In the genomic region with DNA sequence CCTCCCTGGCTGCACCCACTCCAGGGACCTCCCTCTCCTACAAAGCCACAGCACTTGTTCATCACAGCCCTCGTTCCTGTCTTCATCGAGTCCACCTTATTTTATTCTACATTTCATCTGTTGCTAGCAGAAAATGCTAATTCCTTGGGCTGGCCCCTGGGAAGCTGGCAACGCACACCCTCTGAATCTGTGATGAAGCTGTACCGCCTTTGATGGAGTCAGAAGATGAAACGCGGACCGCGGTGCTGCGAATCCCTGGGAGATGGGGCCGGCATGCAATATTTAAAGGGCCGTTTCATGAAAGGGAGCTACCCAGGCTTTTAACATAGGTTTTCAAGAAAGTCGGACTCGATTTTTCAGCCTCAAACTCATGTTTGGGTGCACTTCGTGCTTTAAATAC, we compare ENCODE assay signal across 20 cellular contexts.
DNase-seq lines count a peak whose midpoint lies in the region; ATAC-seq and TF ChIP-seq lines count a peak whose summit lies in the region.
"Had no signal": no experiment of that assay in that cellular context is flagged by ENCODE, and none has a peak within 500 bp of the region (broad histone marks: within the 10 kb centered on the region; RNA-seq: fewer than 3 reads in every experiment).

No MANE protein-coding gene starts in this region.

- no peaks in the 10 kb centered on the region for H3K9me1 ChIP-seq in IMR-90 (ENCODE audit: insufficient read depth, low read length)

- H3K23ac ChIP-seq in IMR-90 (ENCODE audit: low read depth, low read length) = no peak overlapping the region

- no peak overlapping the region for H3K4ac ChIP-seq in IMR-90 (ENCODE audit: low read depth, low read length)

- no peak for TF ChIP-seq POLR2A in IMR-90 (IDR thresholded peaks at IDR 0.05; ENCODE audit: low read depth, low read length)

- no peak overlapping the region for H2BK120ac ChIP-seq in IMR-90 (ENCODE audit: low read depth, low read length)

- H3K9me3 ChIP-seq in ES-I3 (ENCODE audit: control insufficient read depth, insufficient read depth, low read length) (no peaks in the 10 kb centered on the region), IMR-90 (ENCODE audit: control insufficient read depth, insufficient read depth, low read length) (peaks cover 7% of the 10 kb centered on the region), lower lobe of right lung (no peaks in the 10 kb centered on the region)
- H3K9me3 ChIP-seq: A549; BLaER1 treated with 17β-estradiol and CSF1 and Interleukin-3, amounts not matched to agents 10 nM and 100 nM; Caco-2 had no signal

- H2AK9ac ChIP-seq in IMR-90 (replicated peaks; ENCODE audit: low read depth, low read length, poor library complexity) = no peak overlapping the region

- H3K27me3 ChIP-seq in IMR-90 (ENCODE audit: control insufficient read depth, insufficient read depth, low read length) (no peaks in the 10 kb centered on the region), lower lobe of right lung (ENCODE audit: low read depth) (peaks cover 4% of the 10 kb centered on the region)
- H3K27me3 ChIP-seq: BLaER1 treated with 17β-estradiol and CSF1 and Interleukin-3, amounts not matched to agents 10 nM and 100 nM had no signal

- no peak overlapping the region for H2AK5ac ChIP-seq in IMR-90 (ENCODE audit: low read depth, low read length)

- intact Hi-C loops in IMR-90 (cut with micrococcal nuclease) = no loop called here
- intact Hi-C loops in posterior vena cava (cut with DNase I) = no loop called here
- intact Hi-C loops in lower lobe of right lung (cut with DNase I) = no loop called here

- TF ChIP-seq RAD21 in IMR-90 (IDR thresholded peaks at IDR 0.05; ENCODE audit: low read length) = no peak

- POLR2A ChIA-PET in IMR-90 (lab: Charles Lee; ENCODE audit: unreplicated experiment) = no interaction called here

- H2BK20ac ChIP-seq in IMR-90 (ENCODE audit: low read depth, low read length) = no peak overlapping the region

- 38% methylated on average over 4 of the region's 14 CpGs; no CpG with 5 or more reads in 1 of the 2 experiments for WGBS in IMR-90 (ENCODE audit: extremely low coverage in 2 of 2, insufficient read length in 1 of 2), 2 experiments

- no peak overlapping the region for H4K91ac ChIP-seq in IMR-90 (ENCODE audit: insufficient read depth, low read depth, low read length)

- CTCF ChIA-PET in IMR-90 (lab: Yijun Ruan, JAX) = no interaction called here

- no peak overlapping the region for H3K4me3 ChIP-seq in IMR-90 (ENCODE audit: insufficient read depth, low read depth, low read length)
- no peak overlapping the region for H3K4me3 ChIP-seq in lower lobe of right lung
- H3K4me3 ChIP-seq: A549; BLaER1 treated with 17β-estradiol and CSF1 and Interleukin-3, amounts not matched to agents 10 nM and 100 nM; GM12878 had no signal

- H2BK5ac ChIP-seq in IMR-90 (ENCODE audit: low read depth, low read length, poor library complexity, severe bottlenecking) = no peak overlapping the region

- no peak overlapping the region for H3K56ac ChIP-seq in IMR-90 (ENCODE audit: extremely low read depth, insufficient read depth, low read length)

- in situ Hi-C loops in IMR-90 (cut with MboI; ENCODE audit: low sequenced_read_pairs) = no loop called here

- H3K36me3 ChIP-seq in ES-I3 (ENCODE audit: insufficient read depth, low read length) (no peaks in the 10 kb centered on the region), IMR-90 (ENCODE audit: control insufficient read depth, insufficient read depth, low read length) (no peaks in the 10 kb centered on the region), lower lobe of right lung (no peaks in the 10 kb centered on the region)
- H3K36me3 ChIP-seq: BLaER1 treated with 17β-estradiol and CSF1 and Interleukin-3, amounts not matched to agents 10 nM and 100 nM had no signal

- no peak overlapping the region for H3K27ac ChIP-seq in IMR-90 (ENCODE audit: insufficient read depth, low read length)
- H3K27ac ChIP-seq in lower lobe of right lung = no peak overlapping the region
- H3K27ac ChIP-seq: 22Rv1; A549; BLaER1 treated with 17β-estradiol and CSF1 and Interleukin-3, amounts not matched to agents 10 nM and 100 nM; C4-2B had no signal

- no peak overlapping the region for H3K4me2 ChIP-seq in IMR-90 (ENCODE audit: low read depth, low read length)
- H3K4me2 ChIP-seq: A549; BLaER1 treated with 17β-estradiol and CSF1 and Interleukin-3, amounts not matched to agents 10 nM and 100 nM had no signal

- H2BK15ac ChIP-seq in IMR-90 (ENCODE audit: low read depth, low read length) = no peak overlapping the region

- no peak overlapping the region for H3K14ac ChIP-seq in IMR-90 (replicated peaks; ENCODE audit: low read depth, low read length)

- no peaks in the 10 kb centered on the region for H3K79me1 ChIP-seq in IMR-90 (ENCODE audit: low read depth in 1 of 2, low read length in 2 of 2)

- H4K20me1 ChIP-seq in IMR-90 (ENCODE audit: insufficient read depth, low read length) = no peaks in the 10 kb centered on the region
- H4K20me1 ChIP-seq: BLaER1 treated with 17β-estradiol and CSF1 and Interleukin-3, amounts not matched to agents 10 nM and 100 nM had no signal

- no TSS peak for BruUV-seq in IMR-90 (replicated peaks; lab: Mats Ljungman, UMichigan)

- H4K8ac ChIP-seq in IMR-90 (ENCODE audit: low read depth in 2 of 2, low read length in 2 of 2) = no peak overlapping the region

- no peak overlapping the region for H4K5ac ChIP-seq in IMR-90 (ENCODE audit: low read depth, low read length)

- DNase-seq in IMR-90 (no peak), mesenteric fat pad (ENCODE audit: low spot score) (peak; percentile 82), posterior vena cava (ENCODE audit: low spot score) (peak; percentile 74), nucleus accumbens (lab: John Stamatoyannopoulos, UW) (no peak), T1000 (lab: John Stamatoyannopoulos, UW) (no peak), lower lobe of right lung (no peak)
- DNase-seq: AML-193; Caco-2; Calu3; CD4-positive, alpha-beta T cell; CD8-positive, alpha-beta T cell; DMS79 treated with DMSO at 0.1 percent for 48 hours; GDM1 had no signal

- no peak overlapping the region for H3K18ac ChIP-seq in IMR-90 (ENCODE audit: low read depth, low read length)

- TF ChIP-seq CTCF in IMR-90 (conservative IDR thresholded peaks at IDR 0.05; ENCODE audit: low read depth, low read length) = no peak
- no peak for TF ChIP-seq CTCF in lower lobe of right lung (IDR thresholded peaks at IDR 0.05)

- H3K4me1 ChIP-seq in ES-I3 (ENCODE audit: insufficient read depth, low read length) = no peaks in the 10 kb centered on the region
- H3K4me1 ChIP-seq in IMR-90 (ENCODE audit: control insufficient read depth, insufficient read depth, low read length) = no peaks in the 10 kb centered on the region
- H3K4me1 ChIP-seq in lower lobe of right lung = no peaks in the 10 kb centered on the region
- H3K4me1 ChIP-seq: A549, Caco-2 had no signal

- ATAC-seq in IMR-90 (ENCODE audit: low read depth) (no peak), SK-N-SH treated with all-trans-retinoic acid at 6 μM for 48 hours (no peak), lower lobe of right lung (no peak)
- ATAC-seq: A549; CD8-positive, alpha-beta T cell; GM12878 had no signal

- dilution Hi-C loops in IMR-90 (cut with HindIII; ENCODE audit: low sequenced_read_pairs, unreplicated experiment) = no loop called here

- peak overlapping the region; percentile 21 for H2AFZ ChIP-seq in IMR-90 (replicated peaks; ENCODE audit: low read length, poor library complexity)

- H3K9ac ChIP-seq in ES-I3 (ENCODE audit: low read depth, low read length) (peak overlapping the region; percentile 20; the same call in 1 of the 2 replicates), IMR-90 (ENCODE audit: low read depth, low read length) (no peak overlapping the region)
- H3K9ac ChIP-seq: BLaER1 treated with 17β-estradiol and CSF1 and Interleukin-3, amounts not matched to agents 10 nM and 100 nM had no signal

TF ChIP-seq in IMR-90, 13 proteins besides CTCF, POLR2A, EP300 and RAD21:
- no peak for TF ChIP-seq MXI1 (IDR thresholded peaks at IDR 0.05; ENCODE audit: borderline replicate concordance, low read depth, low read length)
- no peak for TF ChIP-seq CEBPB (IDR thresholded peaks at IDR 0.05; ENCODE audit: low read depth, low read length)
- TF ChIP-seq CHD1 (IDR thresholded peaks at IDR 0.05; ENCODE audit: low read depth, low read length) = no peak
- TF ChIP-seq RCOR1 (IDR thresholded peaks at IDR 0.05; ENCODE audit: insufficient replicate concordance, low read length) = no peak
- TF ChIP-seq RFX5 (IDR thresholded peaks at IDR 0.05; ENCODE audit: low read depth, low read length) = no peak
- no peak for TF ChIP-seq MAZ (IDR thresholded peaks at IDR 0.05; ENCODE audit: borderline replicate concordance, low read depth, low read length)
- no peak for TF ChIP-seq NFE2L2 (IDR thresholded peaks at IDR 0.05; ENCODE audit: low read depth, low read length)

TF ChIP-seq in SK-N-SH treated with all-trans-retinoic acid at 6 μM for 48 hours, 23 proteins besides CTCF, POLR2A, EP300 and RAD21 (continues in another document):
- TF ChIP-seq ARNTL (CRISPR knock-in tag; IDR thresholded peaks at IDR 0.05; ENCODE audit: borderline replicate concordance, low read depth) (no peak), ZNF70 (CRISPR knock-in tag; IDR thresholded peaks at IDR 0.05) (no peak), ESRRG (CRISPR knock-in tag; IDR thresholded peaks at IDR 0.05) (no peak), ZFP3 (CRISPR knock-in tag; IDR thresholded peaks at IDR 0.05) (no peak), BACH2 (CRISPR knock-in tag; IDR thresholded peaks at IDR 0.05; ENCODE audit: borderline replicate concordance) (no peak), OSR1 (CRISPR knock-in tag; IDR thresholded peaks at IDR 0.05) (no peak), ZNF565 (CRISPR knock-in tag; conservative IDR thresholded peaks at IDR 0.05; ENCODE audit: low read depth) (no peak), GLIS3 (CRISPR knock-in tag; IDR thresholded peaks at IDR 0.05) (no peak), ISL1 (CRISPR knock-in tag; IDR thresholded peaks at IDR 0.05) (no peak), ZNF8 (CRISPR knock-in tag; IDR thresholded peaks at IDR 0.05) (no peak), SNAI2 (CRISPR knock-in tag; IDR thresholded peaks at IDR 0.05) (no peak), CSDC2 (CRISPR knock-in tag; IDR thresholded peaks at IDR 0.05) (no peak), TOX (CRISPR knock-in tag; IDR thresholded peaks at IDR 0.05; ENCODE audit: borderline replicate concordance) (no peak), RARB (CRISPR knock-in tag; IDR thresholded peaks at IDR 0.05) (no peak), ZC3H10 (CRISPR knock-in tag; IDR thresholded peaks at IDR 0.05) (no peak)

Comparison
In these comparisons a context has a peak if more than half of its experiments do, and no peak if none do; other contexts are left out.
1. DNase-seq: peak in mesenteric fat pad (single experiment) and posterior vena cava (single experiment); none in IMR-90 (single experiment), nucleus accumbens (0 of 56), T1000 (single experiment) and lower lobe of right lung (single experiment).